In genomic region chr15:67690936-67691335, GRCh38 we compare ENCODE assay signal across 15 cellular contexts.
DNase-seq lines count a peak whose midpoint lies in the region; ATAC-seq, FAIRE-seq and TF ChIP-seq lines count a peak whose summit lies in the region.
"Had no signal": no experiment of that assay in that cellular context is flagged by ENCODE, and none has a peak within 500 bp of the region (broad histone marks: within the 10 kb centered on the region; RNA-seq: fewer than 3 reads in every experiment).

No MANE protein-coding gene starts in this region.

- CTCF ChIA-PET in Caco-2 (lab: Charles Lee) = no interaction called here

- no peak overlapping the region for H3K4me3 ChIP-seq in bronchial epithelial cell (ENCODE audit: low read depth, low read length)
- H3K4me3 ChIP-seq in Caco-2 (ENCODE audit: low read depth, low read length) = no peak overlapping the region
- H3K4me3 ChIP-seq: uterus had no signal

- no peaks in the 10 kb centered on the region for H3K27me3 Mint-ChIP-seq in activated naive CD8-positive, alpha-beta T cell treated with anti-CD3 and anti-CD28 coated beads, Interleukin-2, amount 50 U/mL, for 24 hours
- H3K27me3 Mint-ChIP-seq in activated naive CD8-positive, alpha-beta T cell treated with anti-CD3 and anti-CD28 coated beads for 36 hours = no peaks in the 10 kb centered on the region
- no peaks in the 10 kb centered on the region for H3K27me3 Mint-ChIP-seq in Caco-2 (ENCODE audit: insufficient read depth, unreplicated experiment)
- H3K27me3 Mint-ChIP-seq: activated CD4-positive, alpha-beta T cell treated with anti-CD3 and anti-CD28 coated beads for 36 hours had no signal

- H3K27ac Mint-ChIP-seq in activated naive CD8-positive, alpha-beta T cell treated with anti-CD3 and anti-CD28 coated beads, Interleukin-2, amount 50 U/mL, for 24 hours = no peak overlapping the region
- no peak overlapping the region for H3K27ac Mint-ChIP-seq in activated naive CD8-positive, alpha-beta T cell treated with anti-CD3 and anti-CD28 coated beads for 36 hours
- H3K27ac Mint-ChIP-seq in Caco-2 (ENCODE audit: unreplicated experiment) = no peak overlapping the region
- H3K27ac Mint-ChIP-seq: activated CD4-positive, alpha-beta T cell treated with anti-CD3 and anti-CD28 coated beads for 36 hours; HFFc6 had no signal

- H3K9me3 ChIP-seq in Caco-2 = no peaks in the 10 kb centered on the region

- H3K27me3 ChIP-seq in bronchial epithelial cell (ENCODE audit: control insufficient read depth, insufficient read depth, low read length) (peaks cover 13% of the 10 kb centered on the region), Caco-2 (replicated peaks; ENCODE audit: control insufficient read depth, insufficient read depth, low read length) (no peaks in the 10 kb centered on the region)
- H3K27me3 ChIP-seq: uterus had no signal

- FAIRE-seq in bronchial epithelial cell (lab: Jason Lieb, UNC) = no peak
- no peak for FAIRE-seq in urothelium cell line (lab: Jason Lieb, UNC)

- ATAC-seq in activated naive CD8-positive, alpha-beta T cell treated with anti-CD3 and anti-CD28 coated beads, Interleukin-2, amount 50 U/mL, for 24 hours = peak; percentile 66
- ATAC-seq in GM21723 (IDR thresholded peaks at IDR 0.05; ENCODE audit: unreplicated experiment) = no peak
- ATAC-seq: activated CD4-positive, alpha-beta T cell treated with anti-CD3 and anti-CD28 coated beads for 36 hours had no signal

- no peak for TF ChIP-seq CTCF in bronchial epithelial cell (IDR thresholded peaks at IDR 0.05; ENCODE audit: insufficient read depth, low read length, severe bottlenecking)
- no peak for TF ChIP-seq CTCF in Caco-2 (IDR thresholded peaks at IDR 0.05; ENCODE audit: insufficient read depth in 1 of 2, low read depth in 1 of 2, low read length in 1 of 2, severe bottlenecking in 1 of 2, unreplicated experiment in 1 of 2)

- DNase-seq in activated naive CD8-positive, alpha-beta T cell treated with anti-CD3 and anti-CD28 coated beads, Interleukin-2, amount 50 U/mL, for 24 hours = no peak
- no peak for DNase-seq in activated naive CD8-positive, alpha-beta T cell treated with anti-CD3 and anti-CD28 coated beads for 36 hours
- peak; percentile 76 for DNase-seq in NCI-H2196 (lab: John Stamatoyannopoulos, UW; ENCODE audit: unreplicated experiment)
- peak; percentile 63 for DNase-seq in bronchial epithelial cell (ENCODE audit: low read depth)
- DNase-seq in urothelium cell line (ENCODE audit: low spot score) = peak; percentile 13
- no peak for DNase-seq in Caco-2
- DNase-seq in NCI-H446 (lab: John Stamatoyannopoulos, UW) = no peak
- DNase-seq: activated CD4-positive, alpha-beta T cell treated with anti-CD3 and anti-CD28 coated beads for 36 hours; activated naive CD4-positive, alpha-beta T cell treated with Interleukin-2 at 50 U/mL for 16 hours; AML-193; HFFc6; NCI-H1694 treated with DMSO at 0.1 percent for 48 hours; SK-N-SH; uterus had no signal

- peaks cover 7% of the 10 kb centered on the region for H3K4me1 Mint-ChIP-seq in activated naive CD8-positive, alpha-beta T cell treated with anti-CD3 and anti-CD28 coated beads, Interleukin-2, amount 50 U/mL, for 24 hours
- peaks cover 7% of the 10 kb centered on the region for H3K4me1 Mint-ChIP-seq in activated naive CD8-positive, alpha-beta T cell treated with anti-CD3 and anti-CD28 coated beads for 36 hours
- H3K4me1 Mint-ChIP-seq in Caco-2 (ENCODE audit: low read depth, unreplicated experiment) = no peaks in the 10 kb centered on the region

- H3K4me1 ChIP-seq in Caco-2 = no peaks in the 10 kb centered on the region
- H3K4me1 ChIP-seq: uterus had no signal

- BruUV-seq in Caco-2 (replicated peaks; lab: Mats Ljungman, UMichigan) = no TSS peak

- peaks cover 2% of the 10 kb centered on the region for H3K9me3 Mint-ChIP-seq in activated naive CD8-positive, alpha-beta T cell treated with anti-CD3 and anti-CD28 coated beads, Interleukin-2, amount 50 U/mL, for 24 hours
- H3K9me3 Mint-ChIP-seq in activated naive CD8-positive, alpha-beta T cell treated with anti-CD3 and anti-CD28 coated beads for 36 hours = no peaks in the 10 kb centered on the region
- no peaks in the 10 kb centered on the region for H3K9me3 Mint-ChIP-seq in Caco-2 (ENCODE audit: unreplicated experiment)

- POLR2A ChIA-PET in Caco-2 (lab: Charles Lee) = no interaction called here

- no peak overlapping the region for H3K4me3 Mint-ChIP-seq in activated naive CD8-positive, alpha-beta T cell treated with anti-CD3 and anti-CD28 coated beads, Interleukin-2, amount 50 U/mL, for 24 hours
- no peak overlapping the region for H3K4me3 Mint-ChIP-seq in activated naive CD8-positive, alpha-beta T cell treated with anti-CD3 and anti-CD28 coated beads for 36 hours
- no peak overlapping the region for H3K4me3 Mint-ChIP-seq in Caco-2 (ENCODE audit: unreplicated experiment)
- H3K4me3 Mint-ChIP-seq: activated CD4-positive, alpha-beta T cell treated with anti-CD3 and anti-CD28 coated beads for 36 hours; HFFc6 had no signal

- H3K36me3 ChIP-seq in bronchial epithelial cell (ENCODE audit: control insufficient read depth, insufficient read depth, low read length) (no peaks in the 10 kb centered on the region), Caco-2 (ENCODE audit: control insufficient read depth, insufficient read depth, low read length) (no peaks in the 10 kb centered on the region)
- H3K36me3 ChIP-seq: uterus had no signal

- intact Hi-C loops in Caco-2 (cut with micrococcal nuclease; ENCODE audit: unreplicated experiment) = no loop called here

- peaks cover 22% of the 10 kb centered on the region for H3K36me3 Mint-ChIP-seq in activated naive CD8-positive, alpha-beta T cell treated with anti-CD3 and anti-CD28 coated beads, Interleukin-2, amount 50 U/mL, for 24 hours (ENCODE audit: low read depth)
- peaks cover 24% of the 10 kb centered on the region for H3K36me3 Mint-ChIP-seq in activated naive CD8-positive, alpha-beta T cell treated with anti-CD3 and anti-CD28 coated beads for 36 hours
- no peaks in the 10 kb centered on the region for H3K36me3 Mint-ChIP-seq in Caco-2 (ENCODE audit: insufficient read depth, unreplicated experiment)

Comparison
In these comparisons a context has a peak if more than half of its experiments do, and no peak if none do; other contexts are left out.
1. DNase-seq: peak in NCI-H2196 (single experiment), bronchial epithelial cell (single experiment) and urothelium cell line (single experiment); none in activated naive CD8-positive, alpha-beta T cell treated with anti-CD3 and anti-CD28 coated beads, Interleukin-2, amount 50 U/mL, for 24 hours (single experiment), activated naive CD8-positive, alpha-beta T cell treated with anti-CD3 and anti-CD28 coated beads for 36 hours (single experiment), Caco-2 (0 of 2) and NCI-H446 (0 of 2).